ENCODE assay signal across 26 cellular contexts in genomic region chr2:117794668-117795067, GRCh38.
"Had no signal": no experiment of that assay in that cellular context is flagged by ENCODE, and none has a peak within 500 bp of the region (broad histone marks: within the 10 kb centered on the region; RNA-seq: fewer than 3 reads in every experiment).

No MANE protein-coding gene starts in this region.

- H3K79me2 ChIP-seq: parathyroid adenoma had no signal

- H3K27ac ChIP-seq: brain microvascular endothelial cell, coronary artery, esophagus muscularis mucosa, neutrophil, parathyroid adenoma, right lobe of liver, stomach had no signal

- H3K9me3 ChIP-seq: neutrophil, right lobe of liver had no signal

- H3K9ac ChIP-seq: parathyroid adenoma had no signal

- H3K27ac Mint-ChIP-seq: activated CD4-positive, alpha-beta memory T cell treated with anti-CD3 and anti-CD28 coated beads, Interleukin-2, amount 10 ng/mL, durations not matched to agents 7 days and 5 days; activated CD8-positive, alpha-beta memory T cell treated with anti-CD3 and anti-CD28 coated beads, Interleukin-2, amount 10 ng/mL, durations not matched to agents 7 days and 5 days; activated T-helper 17 cell treated with anti-CD3 and anti-CD28 coated beads, Interleukin-2, amount 50 U/mL, for 72 hours; mesothelial cell of epicardium; natural killer cell treated with Interleukin-12 subunit alpha and Interleukin-12 subunit beta and Interleukin-15 and Interleukin-18, amount 100 ng/mL, for 72 hours had no signal

- H3K36me3 Mint-ChIP-seq: activated CD8-positive, alpha-beta memory T cell treated with anti-CD3 and anti-CD28 coated beads, Interleukin-2, amount 10 ng/mL, durations not matched to agents 7 days and 5 days; mesothelial cell of epicardium had no signal

- ATAC-seq: activated CD8-positive, alpha-beta memory T cell treated with anti-CD3 and anti-CD28 coated beads, Interleukin-2, amount 10 ng/mL, durations not matched to agents 7 days and 5 days; activated T-helper 17 cell treated with anti-CD3 and anti-CD28 coated beads, Interleukin-2, amount 50 U/mL, for 72 hours; left lobe of liver; natural killer cell treated with Interleukin-12 subunit alpha and Interleukin-12 subunit beta and Interleukin-15 and Interleukin-18, amount 100 ng/mL, for 72 hours; right lobe of liver had no signal

- H3K4me3 Mint-ChIP-seq: activated CD4-positive, alpha-beta memory T cell treated with anti-CD3 and anti-CD28 coated beads, Interleukin-2, amount 10 ng/mL, durations not matched to agents 7 days and 5 days; activated CD8-positive, alpha-beta memory T cell treated with anti-CD3 and anti-CD28 coated beads, Interleukin-2, amount 10 ng/mL, durations not matched to agents 7 days and 5 days; activated T-helper 17 cell treated with anti-CD3 and anti-CD28 coated beads, Interleukin-2, amount 50 U/mL, for 72 hours; mesothelial cell of epicardium; natural killer cell treated with Interleukin-12 subunit alpha and Interleukin-12 subunit beta and Interleukin-15 and Interleukin-18, amount 100 ng/mL, for 72 hours had no signal

- H2AFZ ChIP-seq: parathyroid adenoma had no signal

- H3K27me3 ChIP-seq: brain microvascular endothelial cell, right lobe of liver, stomach had no signal

- H3K36me3 ChIP-seq: brain microvascular endothelial cell, esophagus muscularis mucosa, neutrophil, right lobe of liver, stomach had no signal

- H3K4me1 Mint-ChIP-seq: activated CD4-positive, alpha-beta memory T cell treated with anti-CD3 and anti-CD28 coated beads, Interleukin-2, amount 10 ng/mL, durations not matched to agents 7 days and 5 days; activated CD8-positive, alpha-beta memory T cell treated with anti-CD3 and anti-CD28 coated beads, Interleukin-2, amount 10 ng/mL, durations not matched to agents 7 days and 5 days; activated T-helper 17 cell treated with anti-CD3 and anti-CD28 coated beads, Interleukin-2, amount 50 U/mL, for 72 hours; mesothelial cell of epicardium had no signal

- H3K27me3 Mint-ChIP-seq: activated CD8-positive, alpha-beta memory T cell treated with anti-CD3 and anti-CD28 coated beads, Interleukin-2, amount 10 ng/mL, durations not matched to agents 7 days and 5 days had no signal

- DNase-seq: activated CD4-positive, alpha-beta memory T cell treated with anti-CD3 and anti-CD28 coated beads, Interleukin-2, amount 10 ng/mL, durations not matched to agents 7 days and 5 days; activated CD4-positive, alpha-beta T cell treated with anti-CD3 and anti-CD28 coated beads for 48 hours; activated CD4-positive, CD25-positive, alpha-beta regulatory T cell; activated CD8-positive, alpha-beta memory T cell treated with anti-CD3 and anti-CD28 coated beads, Interleukin-2, amount 10 ng/mL, durations not matched to agents 7 days and 5 days; activated naive CD4-positive, alpha-beta T cell; activated T-cell treated with anti-CD3 and anti-CD28 coated beads, Interleukin-2, amount 50 U/mL, for 1 hour; brain microvascular endothelial cell; head of caudate nucleus; kidney; right lobe of liver; small intestine; stimulated activated CD4-positive, alpha-beta T cell treated with anti-CD3 and anti-CD28 coated beads, Interleukin-15, amount 100 ng/mL, for 24 hours; stimulated activated CD4-positive, alpha-beta T cell treated with anti-CD3 and anti-CD28 coated beads, Interleukin-2, amount 100 ng/mL, for 48 hours; stomach; T-helper 1 cell; T-helper 9 cell; trophoblast cell had no signal

- H3K4me3 ChIP-seq: coronary artery, esophagus muscularis mucosa, lung, right lobe of liver, stomach had no signal

- H3K9me3 Mint-ChIP-seq: activated CD4-positive, alpha-beta memory T cell treated with anti-CD3 and anti-CD28 coated beads, Interleukin-2, amount 10 ng/mL, durations not matched to agents 7 days and 5 days; natural killer cell treated with Interleukin-12 subunit alpha and Interleukin-12 subunit beta and Interleukin-15 and Interleukin-18, amount 100 ng/mL, for 72 hours had no signal

- H3K4me1 ChIP-seq: esophagus muscularis mucosa, parathyroid adenoma, right lobe of liver, stomach had no signal
